ENCODE assay signal across 15 cellular contexts in the genomic region with DNA sequence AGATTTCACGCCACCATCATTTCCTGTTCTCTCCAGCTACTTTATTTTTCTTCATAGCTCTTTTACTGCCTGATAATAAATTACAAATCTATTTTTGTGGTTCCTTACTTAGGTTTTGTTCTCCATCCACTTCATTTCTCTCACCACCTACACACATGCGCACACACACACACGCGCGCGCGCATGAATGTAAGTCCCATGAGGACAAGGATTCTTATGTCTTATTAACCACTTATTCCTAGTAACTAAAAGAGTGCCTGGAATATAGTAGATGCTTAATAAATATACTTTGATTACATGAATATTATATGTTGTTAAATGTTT.
DNase-seq lines count a peak whose midpoint lies in the region; ATAC-seq and TF ChIP-seq lines count a peak whose summit lies in the region.
"Had no signal": no experiment of that assay in that cellular context is flagged by ENCODE, and none has a peak within 500 bp of the region (broad histone marks: within the 10 kb centered on the region; RNA-seq: fewer than 3 reads in every experiment).

No MANE protein-coding gene starts in this region.

- no peak overlapping the region for H3K4me3 ChIP-seq in endodermal cell (ENCODE audit: low read length)
- no peak overlapping the region for H3K4me3 ChIP-seq in left lung

- CTCF ChIA-PET in activated naive CD4-positive, alpha-beta T cell treated with anti-CD3 and anti-CD28 coated beads, Interleukin-2, amount 10 ng/mL, durations not matched to agents 7 days and 5 days (lab: Charles Lee): interaction anchor here (0.6 to 1.3 kb wide), 4 partner anchors 46 to 306 kb away, joined by 3 read pairs; no protein-coding TSS in a partner anchor

- no peak overlapping the region for H3K9ac ChIP-seq in endodermal cell (ENCODE audit: extremely low read depth, low read length, poor library complexity, severe bottlenecking)

- TF ChIP-seq CTCF in LNCAP (IDR thresholded peaks at IDR 0.05) (peak; percentile 35; the same call in 1 of the 2 replicates), endodermal cell (conservative IDR thresholded peaks at IDR 0.05) (peak; percentile 3), left lung (IDR thresholded peaks at IDR 0.05) (no peak)

- 98 to 100% methylated on average over 1 to 7 of the region's 7 CpGs for WGBS in endodermal cell (ENCODE audit: insufficient coverage in 1 of 2, insufficient read length in 1 of 2), 2 experiments

- no peaks in the 10 kb centered on the region for H3K27me3 ChIP-seq in endodermal cell (ENCODE audit: control insufficient read depth, insufficient read depth, low read length, poor library complexity, severe bottlenecking)
- H3K27me3 ChIP-seq in left lung: no peaks in the 10 kb centered on the region

- H3K27ac Mint-ChIP-seq in activated naive CD4-positive, alpha-beta T cell treated with anti-CD3 and anti-CD28 coated beads, Interleukin-2, amount 50 U/mL, for 24 hours: peak overlapping the region; percentile 27
- no peak overlapping the region for H3K27ac Mint-ChIP-seq in activated naive CD4-positive, alpha-beta T cell treated with anti-CD3 and anti-CD28 coated beads, Interleukin-2, amount 10 ng/mL, durations not matched to agents 7 days and 5 days
- H3K27ac Mint-ChIP-seq in endodermal cell: no peak overlapping the region
- peak overlapping the region; percentile 12 for H3K27ac Mint-ChIP-seq in stimulated activated effector memory CD8-positive, alpha-beta T cell treated with anti-CD3 and anti-CD28 coated beads, Interleukin-12 subunit alpha, Interleukin-12 subunit beta, amount 100 ng/mL, for 72 hours

- peaks cover 7% of the 10 kb centered on the region for H3K27me3 Mint-ChIP-seq in activated naive CD4-positive, alpha-beta T cell treated with anti-CD3 and anti-CD28 coated beads, Interleukin-2, amount 50 U/mL, for 24 hours
- peaks cover 8% of the 10 kb centered on the region for H3K27me3 Mint-ChIP-seq in activated naive CD4-positive, alpha-beta T cell treated with anti-CD3 and anti-CD28 coated beads, Interleukin-2, amount 10 ng/mL, durations not matched to agents 7 days and 5 days
- peaks cover 2% of the 10 kb centered on the region for H3K27me3 Mint-ChIP-seq in endodermal cell (ENCODE audit: insufficient read depth)

- H3K36me3 ChIP-seq in endodermal cell (ENCODE audit: control insufficient read depth, insufficient read depth, low read length): no peaks in the 10 kb centered on the region
- H3K36me3 ChIP-seq in left lung: no peaks in the 10 kb centered on the region

- DNase-seq in activated naive CD4-positive, alpha-beta T cell treated with anti-CD3 and anti-CD28 coated beads, Interleukin-2, amount 10 ng/mL, durations not matched to agents 7 days and 5 days: no peak
- DNase-seq in endodermal cell (no peak), left lung (no peak)
- no peak for DNase-seq in stimulated activated effector memory CD8-positive, alpha-beta T cell treated with anti-CD3 and anti-CD28 coated beads, Interleukin-12 subunit alpha, Interleukin-12 subunit beta, amount 100 ng/mL, for 72 hours (ENCODE audit: low spot score in 2 of 2)
- DNase-seq: anterior cingulate cortex, GF-D8, NCI-H1105, NCI-H748 treated with DMSO at 0.1 percent for 48 hours, retina had no signal

- no peaks in the 10 kb centered on the region for H3K36me3 Mint-ChIP-seq in activated naive CD4-positive, alpha-beta T cell treated with anti-CD3 and anti-CD28 coated beads, Interleukin-2, amount 50 U/mL, for 24 hours
- H3K36me3 Mint-ChIP-seq in activated naive CD4-positive, alpha-beta T cell treated with anti-CD3 and anti-CD28 coated beads, Interleukin-2, amount 10 ng/mL, durations not matched to agents 7 days and 5 days: no peaks in the 10 kb centered on the region
- peaks cover 3% of the 10 kb centered on the region for H3K36me3 Mint-ChIP-seq in endodermal cell (ENCODE audit: low read depth)
- H3K36me3 Mint-ChIP-seq in stimulated activated effector memory CD8-positive, alpha-beta T cell treated with anti-CD3 and anti-CD28 coated beads, Interleukin-12 subunit alpha, Interleukin-12 subunit beta, amount 100 ng/mL, for 72 hours: no peaks in the 10 kb centered on the region

- H3K4me1 Mint-ChIP-seq in activated naive CD4-positive, alpha-beta T cell treated with anti-CD3 and anti-CD28 coated beads, Interleukin-2, amount 50 U/mL, for 24 hours: peaks cover 5% of the 10 kb centered on the region
- H3K4me1 Mint-ChIP-seq in activated naive CD4-positive, alpha-beta T cell treated with anti-CD3 and anti-CD28 coated beads, Interleukin-2, amount 10 ng/mL, durations not matched to agents 7 days and 5 days: peaks cover 2% of the 10 kb centered on the region
- H3K4me1 Mint-ChIP-seq in endodermal cell: peaks cover 1% of the 10 kb centered on the region
- peaks cover 14% of the 10 kb centered on the region for H3K4me1 Mint-ChIP-seq in stimulated activated effector memory CD8-positive, alpha-beta T cell treated with anti-CD3 and anti-CD28 coated beads, Interleukin-12 subunit alpha, Interleukin-12 subunit beta, amount 100 ng/mL, for 72 hours
- H3K4me1 Mint-ChIP-seq: central memory CD8-positive, alpha-beta T cell had no signal

- H3K27ac ChIP-seq in endodermal cell (ENCODE audit: low read depth, low read length): no peak overlapping the region
- H3K27ac ChIP-seq in left lung: no peak overlapping the region

- H3K9me3 Mint-ChIP-seq in activated naive CD4-positive, alpha-beta T cell treated with anti-CD3 and anti-CD28 coated beads, Interleukin-2, amount 50 U/mL, for 24 hours: no peaks in the 10 kb centered on the region
- no peaks in the 10 kb centered on the region for H3K9me3 Mint-ChIP-seq in activated naive CD4-positive, alpha-beta T cell treated with anti-CD3 and anti-CD28 coated beads, Interleukin-2, amount 10 ng/mL, durations not matched to agents 7 days and 5 days
- H3K9me3 Mint-ChIP-seq in endodermal cell: peaks cover 2% of the 10 kb centered on the region
- H3K9me3 Mint-ChIP-seq in stimulated activated effector memory CD8-positive, alpha-beta T cell treated with anti-CD3 and anti-CD28 coated beads, Interleukin-12 subunit alpha, Interleukin-12 subunit beta, amount 100 ng/mL, for 72 hours: no peaks in the 10 kb centered on the region
- H3K9me3 Mint-ChIP-seq: central memory CD8-positive, alpha-beta T cell had no signal

- H3K4me3 Mint-ChIP-seq in activated naive CD4-positive, alpha-beta T cell treated with anti-CD3 and anti-CD28 coated beads, Interleukin-2, amount 50 U/mL, for 24 hours: no peak overlapping the region
- H3K4me3 Mint-ChIP-seq in activated naive CD4-positive, alpha-beta T cell treated with anti-CD3 and anti-CD28 coated beads, Interleukin-2, amount 10 ng/mL, durations not matched to agents 7 days and 5 days: no peak overlapping the region
- no peak overlapping the region for H3K4me3 Mint-ChIP-seq in endodermal cell
- H3K4me3 Mint-ChIP-seq in stimulated activated effector memory CD8-positive, alpha-beta T cell treated with anti-CD3 and anti-CD28 coated beads, Interleukin-12 subunit alpha, Interleukin-12 subunit beta, amount 100 ng/mL, for 72 hours: no peak overlapping the region
- H3K4me3 Mint-ChIP-seq: central memory CD8-positive, alpha-beta T cell had no signal

- intact Hi-C loops in left lung (cut with DNase I): loop anchor here in 1 of 2 donors (5.0 kb wide), 1 partner anchor 231 kb away; no protein-coding TSS in a partner anchor

- no peaks in the 10 kb centered on the region for H3K4me1 ChIP-seq in endodermal cell (ENCODE audit: control insufficient read depth, insufficient read depth, low read length)
- no peaks in the 10 kb centered on the region for H3K4me1 ChIP-seq in left lung

- no peak for ATAC-seq in stimulated activated effector memory CD8-positive, alpha-beta T cell treated with anti-CD3 and anti-CD28 coated beads, Interleukin-12 subunit alpha, Interleukin-12 subunit beta, amount 100 ng/mL, for 72 hours
- ATAC-seq in HG03175 (IDR thresholded peaks at IDR 0.05; ENCODE audit: unreplicated experiment) (no peak), left lung (no peak), GM21619 (IDR thresholded peaks at IDR 0.05; ENCODE audit: unreplicated experiment) (no peak)
- ATAC-seq: left ventricle myocardium superior had no signal

- H3K9me3 ChIP-seq in endodermal cell (ENCODE audit: control insufficient read depth, low read length) (no peaks in the 10 kb centered on the region), left lung (no peaks in the 10 kb centered on the region)

Comparison
In these comparisons a context has a peak if more than half of its experiments do, and no peak if none do; other contexts are left out.
1. H3K27ac Mint-ChIP-seq: peak in activated naive CD4-positive, alpha-beta T cell treated with anti-CD3 and anti-CD28 coated beads, Interleukin-2, amount 50 U/mL, for 24 hours (single experiment) and stimulated activated effector memory CD8-positive, alpha-beta T cell treated with anti-CD3 and anti-CD28 coated beads, Interleukin-12 subunit alpha, Interleukin-12 subunit beta, amount 100 ng/mL, for 72 hours (single experiment); none in activated naive CD4-positive, alpha-beta T cell treated with anti-CD3 and anti-CD28 coated beads, Interleukin-2, amount 10 ng/mL, durations not matched to agents 7 days and 5 days (single experiment) and endodermal cell (single experiment).
2. CTCF ChIP-seq: peak in LNCAP (single experiment) and endodermal cell (single experiment); none in left lung (0 of 2).